Comparison of ENCODE assay signal across 8 cellular contexts in genomic region chr22:41544671-41545476, GRCh38. TPM values are rescaled to one million over a fixed set of nuclear protein-coding genes. Genes with fewer than 3 reads are reported as not detected.
DNase-seq lines count a peak whose midpoint lies in the region; ATAC-seq, FAIRE-seq and TF ChIP-seq lines count a peak whose summit lies in the region.

No MANE protein-coding gene starts in this region.

- CTCF ChIA-PET in HEK293 (lab: Yijun Ruan, JAX) (interaction anchor here (0.6 to 1.8 kb wide), 4 partner anchors 10 to 522 kb away, joined by 3 to 15 read pairs (median 4); partner anchors contain the start of gene CSDC2), K562 (lab: Yijun Ruan, JAX; ENCODE audit: low intra/inter-chr PET ratio) (interaction anchor here (0.6 kb wide), 1 partner anchor 336 kb away, joined by 3 read pairs; no protein-coding TSS in a partner anchor)

- DNase-seq in K562 (ENCODE audit: extremely low read depth in 1 of 4, low spot score in 3 of 4) (no peak), COR-L47 (lab: John Stamatoyannopoulos, UW) (no peak), GM19238 (ENCODE audit: insufficient read length, low spot score) (no peak)

- POLR2A ChIA-PET in HEK293 (lab: Yijun Ruan, JAX), result interaction anchor here (1.3 to 1.9 kb wide), 4 partner anchors 15 to 164 kb away, joined by 5 to 22 read pairs (median 10); partner anchors contain the start of genes CSDC2, DESI1, PMM1 and TEF
- POLR2A ChIA-PET in K562 (lab: Yijun Ruan, JAX), result interaction anchor here (0.7 kb wide), 1 partner anchor 258 kb away, joined by 3 read pairs; no protein-coding TSS in a partner anchor

- H3K4me2 ChIP-seq in BLaER1, result peak overlapping the region; percentile 91
- peak overlapping the region; percentile 67 for H3K4me2 ChIP-seq in K562 (ENCODE audit: insufficient read depth, low read length)

- TF ChIP-seq POLR2A in K562 (conservative IDR thresholded peaks at IDR 0.05), result no peak

- in situ Hi-C loops in K562 (cut with MboI), result no loop called here

- H3K36me3 ChIP-seq in BLaER1 (peaks cover 17% of the 10 kb centered on the region), HEK293 (ENCODE audit: control insufficient read depth in 2 of 2, insufficient read depth in 1 of 2, low read length in 2 of 2) (peaks cover 0 to 26% of the 10 kb centered on the region in 2 experiments; a peak in 2 of 3 replicates), K562 (ENCODE audit: control insufficient read depth, insufficient read depth, low read length) (peaks cover 20% of the 10 kb centered on the region), muscle layer of duodenum (ENCODE audit: control insufficient read depth in 1 of 2, insufficient read depth in 2 of 2, low read length in 2 of 2) (peaks cover 3 to 4% of the 10 kb centered on the region in 2 donors)

- H3K79me2 ChIP-seq in K562 (ENCODE audit: control insufficient read depth, insufficient read depth, low read length), result peaks cover 44% of the 10 kb centered on the region

- peaks cover 38% of the 10 kb centered on the region for H4K20me1 ChIP-seq in BLaER1
- H4K20me1 ChIP-seq in K562 (replicated peaks; ENCODE audit: control insufficient read depth, insufficient read depth, low read length), result peaks cover 15% of the 10 kb centered on the region

- no TSS peak for BruUV-seq in K562 (replicated peaks; lab: Mats Ljungman, UMichigan)

- no peak for TF ChIP-seq EP300 in K562 (IDR thresholded peaks at IDR 0.05; ENCODE audit: low read length)

- H3K9ac ChIP-seq in BLaER1 (no peak overlapping the region; the same call in 1 of the 2 replicates), K562 (ENCODE audit: insufficient read depth in 1 of 2, low read depth in 2 of 2, low read length in 2 of 2) (no peak overlapping the region)

- TF ChIP-seq CTCF in HEK293 (tag by site-specific recombination; IDR thresholded peaks at IDR 0.05) (no peak), K562 (IDR thresholded peaks at IDR 0.05 in 2 of 3, conservative IDR thresholded peaks at IDR 0.05 in 1 of 3; ENCODE audit: insufficient read depth in 2 of 3, low read depth in 1 of 3, low read length in 3 of 3) (no peak)

- TF ChIP-seq RAD21 in K562 (CRISPR knock-in tag; conservative IDR thresholded peaks at IDR 0.05 in 1 of 2, IDR thresholded peaks at IDR 0.05 in 1 of 2), result no peak

- H3K27me3 ChIP-seq in BLaER1 (no peaks in the 10 kb centered on the region), K562 (ENCODE audit: control insufficient read depth in 2 of 2, insufficient read depth in 2 of 2, low read length in 2 of 2) (no peaks in the 10 kb centered on the region), muscle layer of duodenum (ENCODE audit: low read depth, low read length) (no peaks in the 10 kb centered on the region)

- no peaks in the 10 kb centered on the region for H3K9me3 ChIP-seq in BLaER1
- no peaks in the 10 kb centered on the region for H3K9me3 ChIP-seq in HEK293 (ENCODE audit: control insufficient read depth, insufficient read depth, low read depth, low read length)
- H3K9me3 ChIP-seq in K562 (replicated peaks; ENCODE audit: control insufficient read depth, insufficient read depth, low read depth, low read length), result no peaks in the 10 kb centered on the region
- H3K9me3 ChIP-seq in muscle layer of duodenum (ENCODE audit: control insufficient read depth in 1 of 2, low read length in 2 of 2), result no peaks in the 10 kb centered on the region

- H3K9me1 ChIP-seq in K562 (ENCODE audit: control insufficient read depth, insufficient read depth, low read length), result peaks cover 3% of the 10 kb centered on the region

- H2AFZ ChIP-seq in K562 (ENCODE audit: low read depth, low read length), result peak overlapping the region; percentile 80

- intact Hi-C loops in K562 (cut with micrococcal nuclease), result loop anchor here (5.0 kb wide), 1 partner anchor 42 kb away; the partner anchor contains the start of gene PMM1

- H3K4me1 ChIP-seq in BLaER1 (peaks cover 41% of the 10 kb centered on the region), HEK293 (ENCODE audit: control insufficient read depth, insufficient read depth, low read length) (peaks cover 8% of the 10 kb centered on the region), K562 (replicated peaks in 1 of 2; ENCODE audit: control insufficient read depth in 2 of 2, insufficient read depth in 2 of 2, low read length in 2 of 2) (peaks cover 30 to 45% of the 10 kb centered on the region in 2 experiments; a peak in 4 of 5 replicates), muscle layer of duodenum (ENCODE audit: control insufficient read depth in 1 of 2, insufficient read depth in 2 of 2, low read length in 2 of 2) (peaks cover 4 to 27% of the 10 kb centered on the region in 2 donors)

- no peak overlapping the region for H3K27ac ChIP-seq in BLaER1
- no peak overlapping the region for H3K27ac ChIP-seq in HEK293 (ENCODE audit: extremely low read depth, low read depth, low read length)
- H3K27ac ChIP-seq in K562 (ENCODE audit: extremely low read depth, low read depth, low read length), result no peak overlapping the region
- H3K27ac ChIP-seq in muscle layer of duodenum (ENCODE audit: low read length), result no peak overlapping the region

- no peak for FAIRE-seq in K562 (lab: Jason Lieb, UNC)

- WGBS in K562 (ENCODE audit: insufficient coverage, low coverage, missing lambda C conversion rate), result 18% methylated on average over 18 of the region's 21 CpGs

- ATAC-seq in K562 (no peak), GM19035 (IDR thresholded peaks at IDR 0.05; ENCODE audit: unreplicated experiment) (no peak), HG02852 (IDR thresholded peaks at IDR 0.05; ENCODE audit: unreplicated experiment) (no peak)

- H3K4me3 ChIP-seq in BLaER1 (peak overlapping the region; percentile 92), HEK293 (ENCODE audit: low read depth, low read length) (peak overlapping the region; percentile 13), K562 (no peak overlapping the region), muscle layer of duodenum (ENCODE audit: low read depth in 1 of 2, low read length in 2 of 2) (peak overlapping the region; percentile 80 to 89)

TF ChIP-seq in K562, 482 proteins besides CTCF, POLR2A, EP300 and RAD21 (continues in another document):
- TF ChIP-seq GTF2A2 (tag; IDR thresholded peaks at IDR 0.05) (no peak), CBFA2T3 (IDR thresholded peaks at IDR 0.05) (no peak)

RNA-seq across cellular contexts. Expression of gene POLR3H, which starts 0.6 kb away (rescaled TPM):
- 27.2 and 67.1 TPM in 2 replicates for total RNA-seq in K562 (2011; cell fraction: chromatin; rRNA removed; ENCODE audit: low replicate concordance)
- 34.1 and 37.9 TPM in 2 replicates for total RNA-seq in K562 (2011; cell fraction: nucleolus; rRNA removed)
- total RNA-seq in K562 (2011; cell fraction: nucleoplasm; rRNA removed), result 29.8 and 33.0 TPM in 2 replicates
- total RNA-seq in K562 (2014; rRNA removed) (14.2 and 14.3 TPM in 2 replicates), K562 (2014; rRNA removed; fragmentation: Illumina TruSeq; extraction: Trizol) (13.8 and 17.7 TPM in 2 replicates), K562 (2015; rRNA removed; fragmentation: Illumina TruSeq; extraction: Trizol) (21.7 and 22.2 TPM in 2 replicates), K562 (2021) (48.4 and 49.8 TPM in 2 replicates)
- polyA plus RNA-seq in K562 (2011; rRNA removed) (33.8 and 33.9 TPM in 2 replicates), K562 (2014; fragmentation: Illumina TruSeq; extraction: Trizol) (38.6 and 39.5 TPM in 2 replicates), K562 (2014; fragmentation: Nextera tagmentation; extraction: Ambion mirVana) (10 to 100 TPM in 1 of 2 experiments, 1 to 10 TPM in 1; 5.3 to 10.3 TPM), K562 (2014; rRNA removed) (32.5 and 33.8 TPM in 2 replicates)
- 46.1 and 57.0 TPM in 2 replicates for polyA plus RNA-seq in K562 (2011; cell fraction: cytosol; rRNA removed)
- polyA plus RNA-seq in K562 (2011; cell fraction: nucleus; rRNA removed), result 24.1 and 29.3 TPM in 2 replicates
- 20.2 and 42.2 TPM in 2 replicates for polyA plus RNA-seq in K562 (2012)
- polyA minus RNA-seq in K562 (2011; rRNA and poly(A)+ RNA removed), result 30.2 and 42.0 TPM in 2 replicates
- 12.9 and 14.1 TPM in 2 replicates for polyA minus RNA-seq in K562 (2011; cell fraction: cytosol; rRNA and poly(A)+ RNA removed)
- 14.0 and 14.7 TPM in 2 replicates for polyA minus RNA-seq in K562 (2011; cell fraction: nucleus; rRNA and poly(A)+ RNA removed)

RNA-seq across cellular contexts. Expression of gene CSDC2, which starts 15.9 kb away (rescaled TPM):
- 0.16 TPM in 1 of 2 replicates, not detected in the other for total RNA-seq in K562 (2011; cell fraction: chromatin; rRNA removed; ENCODE audit: low replicate concordance)
- 0.13 TPM in 1 of 2 replicates, not detected in the other for total RNA-seq in K562 (2011; cell fraction: nucleolus; rRNA removed)
- not detected in 2 replicates for total RNA-seq in K562 (2011; cell fraction: nucleoplasm; rRNA removed)
- total RNA-seq in K562 (2014; rRNA removed) (not detected in 2 replicates), K562 (2014; rRNA removed; fragmentation: Illumina TruSeq; extraction: Trizol) (not detected in 2 replicates), K562 (2015; rRNA removed; fragmentation: Illumina TruSeq; extraction: Trizol) (not detected in 2 replicates), K562 (2021) (0.09 and 0.11 TPM in 2 replicates)
- polyA plus RNA-seq in K562 (2011; rRNA removed) (not detected in 2 replicates), K562 (2014; fragmentation: Illumina TruSeq; extraction: Trizol) (not detected in 2 replicates), K562 (2014; fragmentation: Nextera tagmentation; extraction: Ambion mirVana) (not detected), K562 (2014; rRNA removed) (0.09 TPM in 1 of 2 replicates, not detected in the other)
- polyA plus RNA-seq in K562 (2011; cell fraction: cytosol; rRNA removed), result 0.01 and 0.06 TPM in 2 replicates
- polyA plus RNA-seq in K562 (2011; cell fraction: nucleus; rRNA removed), result 0.08 and 0.14 TPM in 2 replicates
- 0.09 and 0.10 TPM in 2 replicates for polyA plus RNA-seq in K562 (2012)
- not detected in 2 replicates for polyA minus RNA-seq in K562 (2011; rRNA and poly(A)+ RNA removed)
- polyA minus RNA-seq in K562 (2011; cell fraction: cytosol; rRNA and poly(A)+ RNA removed), result not detected in 2 replicates
- not detected in 2 replicates for polyA minus RNA-seq in K562 (2011; cell fraction: nucleus; rRNA and poly(A)+ RNA removed)

RNA-seq across cellular contexts. Expression of gene PMM1, which starts 44.8 kb away (rescaled TPM):
- 23.5 and 53.2 TPM in 2 replicates for total RNA-seq in K562 (2011; cell fraction: chromatin; rRNA removed; ENCODE audit: low replicate concordance)
- total RNA-seq in K562 (2011; cell fraction: nucleolus; rRNA removed), result 46.5 and 48.8 TPM in 2 replicates
- total RNA-seq in K562 (2011; cell fraction: nucleoplasm; rRNA removed), result 33.7 and 34.2 TPM in 2 replicates
- total RNA-seq in K562 (2014; rRNA removed), result 17.9 and 20.3 TPM in 2 replicates
- 6.3 and 10.4 TPM in 2 replicates for total RNA-seq in K562 (2014; rRNA removed; fragmentation: Illumina TruSeq; extraction: Trizol)
- 10.2 and 11.1 TPM in 2 replicates for total RNA-seq in K562 (2015; rRNA removed; fragmentation: Illumina TruSeq; extraction: Trizol)
- total RNA-seq in K562 (2021), result 24.5 and 26.3 TPM in 2 replicates
- polyA plus RNA-seq in K562 (2011; rRNA removed), result 20.3 and 26.2 TPM in 2 replicates
- polyA plus RNA-seq in K562 (2011; cell fraction: cytosol; rRNA removed), result 31.2 and 32.2 TPM in 2 replicates
- polyA plus RNA-seq in K562 (2011; cell fraction: nucleus; rRNA removed), result 46.1 and 57.4 TPM in 2 replicates
- polyA plus RNA-seq in K562 (2012), result 22.9 and 46.0 TPM in 2 replicates
- 21.1 and 27.8 TPM in 2 replicates for polyA plus RNA-seq in K562 (2014; fragmentation: Illumina TruSeq; extraction: Trizol)
- polyA plus RNA-seq in K562 (2014; fragmentation: Nextera tagmentation; extraction: Ambion mirVana), result 10 to 100 TPM; 17.6 to 23.8 TPM
- polyA plus RNA-seq in K562 (2014; rRNA removed), result 28.8 and 31.7 TPM in 2 replicates
- polyA minus RNA-seq in K562 (2011; rRNA and poly(A)+ RNA removed), result 10.0 and 10.3 TPM in 2 replicates
- polyA minus RNA-seq in K562 (2011; cell fraction: cytosol; rRNA and poly(A)+ RNA removed), result 10.3 and 11.6 TPM in 2 replicates
- polyA minus RNA-seq in K562 (2011; cell fraction: nucleus; rRNA and poly(A)+ RNA removed), result 11.8 and 15.1 TPM in 2 replicates
